ENCODE assay signal across 23 cellular contexts in genomic region chr6:144843701-144844100, GRCh38.
"Had no signal": no experiment of that assay in that cellular context is flagged by ENCODE, and none has a peak within 500 bp of the region (broad histone marks: within the 10 kb centered on the region; RNA-seq: fewer than 3 reads in every experiment).

No MANE protein-coding gene starts in this region.

- H3K27ac ChIP-seq: coronary artery, dorsolateral prefrontal cortex, esophagus muscularis mucosa, gastrocnemius medialis, heart right ventricle, left lung, lower lobe of right lung had no signal

- H3K4me3 ChIP-seq: coronary artery, dorsolateral prefrontal cortex, esophagus muscularis mucosa, gastrocnemius medialis, heart right ventricle, left lung, lower lobe of right lung, mucosa of descending colon had no signal

- H3K27me3 Mint-ChIP-seq: naive B cell had no signal

- H3K27me3 ChIP-seq: dorsolateral prefrontal cortex, esophagus muscularis mucosa, gastrocnemius medialis, heart right ventricle, left lung had no signal

- DNase-seq: dermis blood vessel endothelial cell; dorsolateral prefrontal cortex; effector CD4-positive, alpha-beta T cell; effector memory CD4-positive, alpha-beta T cell; foreskin fibroblast; foreskin melanocyte; gastrocnemius medialis; glutamatergic neuron; head of caudate nucleus; heart right ventricle; hippocampal formation; left cardiac atrium; left lung; left ventricle myocardium superior; lower lobe of right lung; mesenchymal stem cell; mucosa of descending colon; naive B cell had no signal

- H3K27ac Mint-ChIP-seq: mesothelial cell of epicardium had no signal

- H3K4me1 Mint-ChIP-seq: naive B cell had no signal

- FAIRE-seq: endothelial cell of umbilical vein, keratinocyte had no signal

- H3K4me1 ChIP-seq: gastrocnemius medialis, heart right ventricle, left lung, lower lobe of right lung had no signal

- H3K9me3 Mint-ChIP-seq: mesothelial cell of epicardium, naive B cell had no signal

- H3K4me3 Mint-ChIP-seq: mesothelial cell of epicardium, naive B cell had no signal

- ATAC-seq: gastrocnemius medialis, heart right ventricle, left cardiac atrium, left lung, left ventricle myocardium superior, lower lobe of right lung, mucosa of descending colon had no signal

- H3K9me3 ChIP-seq: esophagus muscularis mucosa, gastrocnemius medialis, heart right ventricle, left lung, lower lobe of right lung, mucosa of descending colon had no signal
